Comparison of ENCODE assay signal across 8 cellular contexts in genomic region chr2:30862054-30862651, GRCh38. TPM values are rescaled to one million over a fixed set of nuclear protein-coding genes. Genes with fewer than 3 reads are reported as not detected.
DNase-seq lines count a peak whose midpoint lies in the region; ATAC-seq, FAIRE-seq and TF ChIP-seq lines count a peak whose summit lies in the region.

No MANE protein-coding gene starts in this region.

- H3K27me3 ChIP-seq in psoas muscle (ENCODE audit: insufficient read depth in 3 of 3, low read length in 2 of 3), result no peaks in the 10 kb centered on the region
- no peaks in the 10 kb centered on the region for H3K27me3 ChIP-seq in vagina

- 49 to 57% (median 54%) methylated on average over 3 of the region's 3 CpGs for WGBS in psoas muscle, 3 donors

- CTCF ChIA-PET in activated CD8-positive, alpha-beta T cell treated with anti-CD3 and anti-CD28 coated beads, Interleukin-2, amount 10 ng/mL, durations not matched to agents 7 days and 5 days (lab: Charles Lee), result interaction anchor here (0.6 to 8.2 kb wide), 14 partner anchors 10 to 779 kb away, joined by 3 to 69 read pairs (median 5); no protein-coding TSS in a partner anchor

- H3K9me3 Mint-ChIP-seq in activated CD8-positive, alpha-beta T cell treated with anti-CD3 and anti-CD28 coated beads, Interleukin-2, amount 10 ng/mL, durations not matched to agents 7 days and 5 days (ENCODE audit: insufficient read depth), result no peaks in the 10 kb centered on the region

- peaks cover 11% of the 10 kb centered on the region for H3K27me3 Mint-ChIP-seq in activated CD8-positive, alpha-beta T cell treated with anti-CD3 and anti-CD28 coated beads, Interleukin-2, amount 10 ng/mL, durations not matched to agents 7 days and 5 days (ENCODE audit: low read depth)

- H3K27ac ChIP-seq in psoas muscle (no peak overlapping the region), vagina (no peak overlapping the region)

- no peak for TF ChIP-seq POLR2A in vagina (IDR thresholded peaks at IDR 0.05)

- H3K36me3 Mint-ChIP-seq in activated CD8-positive, alpha-beta T cell treated with anti-CD3 and anti-CD28 coated beads, Interleukin-2, amount 10 ng/mL, durations not matched to agents 7 days and 5 days (ENCODE audit: low read depth), result no peaks in the 10 kb centered on the region

- H3K27ac Mint-ChIP-seq in activated CD8-positive, alpha-beta T cell treated with anti-CD3 and anti-CD28 coated beads, Interleukin-2, amount 10 ng/mL, durations not matched to agents 7 days and 5 days, result no peak overlapping the region

- ATAC-seq in HG02938 (IDR thresholded peaks at IDR 0.05; ENCODE audit: unreplicated experiment) (peak; percentile 51), psoas muscle (no peak)
- ATAC-seq in activated CD8-positive, alpha-beta T cell treated with anti-CD3 and anti-CD28 coated beads, Interleukin-2, amount 10 ng/mL, durations not matched to agents 7 days and 5 days, result no peak

- DNase-seq in SIG-M5 treated with dmso at 0.1 percent for 504 hours (lab: John Stamatoyannopoulos, UW; ENCODE audit: unreplicated experiment) (peak; percentile 73), SIG-M5 (lab: John Stamatoyannopoulos, UW) (no peak), NCI-H774 (lab: John Stamatoyannopoulos, UW) (peak; percentile 14), frontal cortex (ENCODE audit: low spot score in 2 of 2) (peak; percentile 23 to 25), psoas muscle (peak in 1 of 2 donors; percentile 60), vagina (ENCODE audit: extremely low spot score in 2 of 2) (no peak)
- DNase-seq in activated CD8-positive, alpha-beta T cell treated with anti-CD3 and anti-CD28 coated beads, Interleukin-2, amount 10 ng/mL, durations not matched to agents 7 days and 5 days, result peak; percentile 58

- intact Hi-C loops in psoas muscle (cut with DNase I), result loop anchor here (5.0 to 10.0 kb wide), 2 partner anchors 147 to 150 kb away; no protein-coding TSS in a partner anchor
- intact Hi-C loops in vagina (cut with DNase I), result no loop called here

- H3K9me3 ChIP-seq in psoas muscle (no peaks in the 10 kb centered on the region), vagina (no peaks in the 10 kb centered on the region)

- peak; percentile 76 for FAIRE-seq in frontal cortex (lab: Jason Lieb, UNC)

- H3K4me3 ChIP-seq in psoas muscle, result no peak overlapping the region
- no peak overlapping the region for H3K4me3 ChIP-seq in vagina

- POLR2A ChIA-PET in activated CD8-positive, alpha-beta T cell treated with anti-CD3 and anti-CD28 coated beads, Interleukin-2, amount 10 ng/mL, durations not matched to agents 7 days and 5 days (lab: Charles Lee), result no interaction called here

- TF ChIP-seq CTCF in psoas muscle (IDR thresholded peaks at IDR 0.05), result peak; percentile 49
- peak in 1 of 3 experiments; percentile 37 for TF ChIP-seq CTCF in vagina (IDR thresholded peaks at IDR 0.05)

- H3K4me1 Mint-ChIP-seq in activated CD8-positive, alpha-beta T cell treated with anti-CD3 and anti-CD28 coated beads, Interleukin-2, amount 10 ng/mL, durations not matched to agents 7 days and 5 days (ENCODE audit: low read depth), result peaks cover 16% of the 10 kb centered on the region

- H3K4me1 ChIP-seq in psoas muscle, result no peaks in the 10 kb centered on the region
- H3K4me1 ChIP-seq in vagina, result no peaks in the 10 kb centered on the region

- H3K4me3 Mint-ChIP-seq in activated CD8-positive, alpha-beta T cell treated with anti-CD3 and anti-CD28 coated beads, Interleukin-2, amount 10 ng/mL, durations not matched to agents 7 days and 5 days, result no peak overlapping the region

- H3K36me3 ChIP-seq in psoas muscle (ENCODE audit: insufficient read depth in 1 of 2, low read depth in 1 of 2) (peaks cover 0 to 2% of the 10 kb centered on the region in 2 donors), vagina (no peaks in the 10 kb centered on the region)

RNA-seq across cellular contexts. Expression of gene CAPN13, which starts 54.9 kb away (rescaled TPM):
- not detected for total RNA-seq in activated CD8-positive, alpha-beta T cell treated with anti-CD3 and anti-CD28 coated beads, Interleukin-2, amount 10 ng/mL, durations not matched to agents 7 days and 5 days
- total RNA-seq in frontal cortex (not detected), psoas muscle (not detected), vagina (not detected)
- under 1 TPM in 2 of 3 donors, not detected in 1; 0.06 to 0.14 TPM for polyA plus RNA-seq in psoas muscle

Comparison
In these comparisons a context has a peak if more than half of its experiments do, and no peak if none do; other contexts are left out.
1. DNase-seq: peak in SIG-M5 treated with dmso at 0.1 percent for 504 hours (single experiment), NCI-H774 (single experiment), activated CD8-positive, alpha-beta T cell treated with anti-CD3 and anti-CD28 coated beads, Interleukin-2, amount 10 ng/mL, durations not matched to agents 7 days and 5 days (single experiment) and frontal cortex (2 of 2); none in SIG-M5 (single experiment) and vagina (0 of 2).